In genomic region chr11:118612378-118612777, GRCh38 we compare ENCODE assay signal across 2 cellular contexts.
TF ChIP-seq lines count a peak whose summit lies in the region.

No MANE protein-coding gene starts in this region.

TF ChIP-seq in SK-N-SH, 30 proteins besides CTCF, POLR2A, EP300 and RAD21:
- TF ChIP-seq REST (IDR thresholded peaks at IDR 0.05; ENCODE audit: low read depth, low read length) (no peak), SIN3A (IDR thresholded peaks at IDR 0.05; ENCODE audit: borderline replicate concordance, low read depth, low read length) (no peak), USF1 (IDR thresholded peaks at IDR 0.05; ENCODE audit: borderline replicate concordance, low read depth) (no peak), ELF1 (IDR thresholded peaks at IDR 0.05) (no peak), IRF3 (IDR thresholded peaks at IDR 0.05; ENCODE audit: low read depth, low read length) (no peak), RFX5 (IDR thresholded peaks at IDR 0.05; ENCODE audit: low read length) (no peak)

TF ChIP-seq in SK-N-SH treated with all-trans-retinoic acid at 6 μM for 48 hours, 23 proteins besides CTCF, POLR2A, EP300 and RAD21 (continued from another document):
- TF ChIP-seq POU6F1 (CRISPR knock-in tag; IDR thresholded peaks at IDR 0.05; ENCODE audit: borderline replicate concordance, low read depth) (no peak), OSR1 (CRISPR knock-in tag; IDR thresholded peaks at IDR 0.05) (no peak)
